In the genomic region with DNA sequence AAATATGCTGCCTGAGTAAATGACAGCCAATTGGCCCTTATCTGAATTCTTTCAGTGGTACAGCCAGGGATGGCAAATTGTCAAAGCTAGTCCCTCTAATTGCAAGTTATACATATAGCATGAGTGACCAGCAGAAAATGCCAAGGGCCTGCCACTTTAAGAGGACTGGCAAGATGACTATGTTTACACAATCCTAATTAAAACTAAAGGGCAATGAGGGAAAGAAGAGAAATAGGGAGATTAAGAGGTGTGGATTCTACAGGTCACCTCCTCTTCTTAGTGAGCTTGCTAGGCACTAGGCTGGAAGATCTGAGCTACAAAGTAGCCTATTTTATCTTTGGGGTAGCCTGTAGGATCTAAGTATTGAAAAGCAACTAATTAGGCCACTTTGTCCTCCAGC, we compare ENCODE assay signal across 18 cellular contexts. TPM values are rescaled to one million over a fixed set of nuclear protein-coding genes. Genes with fewer than 3 reads are reported as not detected.
A peak's percentile ranks its signal among the peaks of the same experiment; 100 is the strongest.
DNase-seq lines count a peak whose midpoint lies in the region; ATAC-seq, FAIRE-seq and TF ChIP-seq lines count a peak whose summit lies in the region.
"Had no signal": no experiment of that assay in that cellular context is flagged by ENCODE, and none has a peak within 500 bp of the region (broad histone marks: within the 10 kb centered on the region; RNA-seq: fewer than 3 reads in every experiment).

No MANE protein-coding gene starts in this region.

- no peak overlapping the region for H3K9ac ChIP-seq in BLaER1

- peaks cover 58% of the 10 kb centered on the region for H3K4me1 ChIP-seq in BLaER1
- H3K4me1 ChIP-seq in gastroesophageal sphincter = peaks cover 34 to 59% (median 39%) of the 10 kb centered on the region in 3 donors
- H3K4me1 ChIP-seq in psoas muscle = peaks cover 45% of the 10 kb centered on the region

- FAIRE-seq in GM19239 (lab: Jason Lieb, UNC) = no peak
- FAIRE-seq: H54, HepG2 had no signal

- intact Hi-C loops in psoas muscle (cut with DNase I) = no loop called here

- no peak for TF ChIP-seq CTCF in VCaP (conservative IDR thresholded peaks at IDR 0.05)
- no peak for TF ChIP-seq CTCF in gastroesophageal sphincter (IDR thresholded peaks at IDR 0.05)
- no peak for TF ChIP-seq CTCF in psoas muscle (IDR thresholded peaks at IDR 0.05)

- H3K27ac ChIP-seq in BLaER1 (peak overlapping the region; percentile 45), VCaP (peak overlapping the region; percentile 78), gastroesophageal sphincter (peak overlapping the region; percentile 47 to 87 (median 81)), psoas muscle (peak overlapping the region; percentile 30)
- H3K27ac ChIP-seq: WERI-Rb-1 had no signal

- H3K9me3 ChIP-seq in BLaER1 (no peaks in the 10 kb centered on the region), gastroesophageal sphincter (no peaks in the 10 kb centered on the region), psoas muscle (no peaks in the 10 kb centered on the region)
- H3K9me3 ChIP-seq: left lung had no signal

- no peak for DNase-seq in psoas muscle
- no peak for DNase-seq in stimulated activated naive CD8-positive, alpha-beta T cell treated with anti-CD3 and anti-CD28 coated beads, Interleukin-15, Interleukin-2, amounts not matched to agents 100 U/mL and 50 U/mL, for 24 hours
- DNase-seq in NCI-H82 (lab: John Stamatoyannopoulos, UW) = no peak
- no peak for DNase-seq in SW480 (ENCODE audit: low spot score)
- no peak for DNase-seq in GM19239 (ENCODE audit: insufficient read length, low spot score)
- DNase-seq: activated CD8-positive, alpha-beta T cell treated with anti-CD3 and anti-CD28 coated beads, Interleukin-2, amount 10 ng/mL, durations not matched to agents 7 days and 5 days; anterior cingulate cortex; GF-D8; left lung; NCI-H2081 treated with DMSO at 0.1 percent for 48 hours; NCI-H526 treated with DMSO at 0.1 percent for 48 hours; WERI-Rb-1 had no signal

- ATAC-seq in gastroesophageal sphincter (no peak), psoas muscle (no peak)
- ATAC-seq in stimulated activated naive CD8-positive, alpha-beta T cell treated with anti-CD3 and anti-CD28 coated beads, Interleukin-15, Interleukin-2, amounts not matched to agents 100 U/mL and 50 U/mL, for 24 hours = no peak
- ATAC-seq: activated CD8-positive, alpha-beta T cell treated with anti-CD3 and anti-CD28 coated beads, Interleukin-2, amount 10 ng/mL, durations not matched to agents 7 days and 5 days; HepG2; left lung; sciatic nerve had no signal

- peaks cover 46% of the 10 kb centered on the region for H4K20me1 ChIP-seq in BLaER1

- H3K36me3 ChIP-seq in BLaER1 (peaks cover 59% of the 10 kb centered on the region), gastroesophageal sphincter (peaks cover 0 to 16% of the 10 kb centered on the region in 2 donors), psoas muscle (ENCODE audit: insufficient read depth in 1 of 2, low read depth in 1 of 2) (peaks cover 5 to 11% of the 10 kb centered on the region in 2 donors)

- H3K27me3 ChIP-seq in BLaER1 (no peaks in the 10 kb centered on the region), gastroesophageal sphincter (no peaks in the 10 kb centered on the region), psoas muscle (ENCODE audit: insufficient read depth in 3 of 3, low read length in 2 of 3) (no peaks in the 10 kb centered on the region)
- H3K27me3 ChIP-seq: left lung had no signal

- TF ChIP-seq POLR2A in gastroesophageal sphincter (IDR thresholded peaks at IDR 0.05) = no peak

- peak overlapping the region; percentile 7; the same call in 1 of the 2 replicates for H3K4me2 ChIP-seq in BLaER1

- H3K4me3 ChIP-seq in BLaER1 = no peak overlapping the region
- H3K4me3 ChIP-seq in gastroesophageal sphincter = no peak overlapping the region
- no peak overlapping the region for H3K4me3 ChIP-seq in psoas muscle
- H3K4me3 ChIP-seq: left lung had no signal

- no peak for TF ChIP-seq EP300 in gastroesophageal sphincter (IDR thresholded peaks at IDR 0.05)

RNA-seq across cellular contexts. Expression of a gene that starts 13.5 kb away (rescaled TPM):
- 100 to 1,000 TPM; 235 to 370 (median 290) TPM for total RNA-seq in gastroesophageal sphincter
- 100 to 1,000 TPM in 3 of 4 donors, 10 to 100 TPM in 1; 100.0 to 130 (median 111) TPM for total RNA-seq in psoas muscle
- polyA plus RNA-seq in psoas muscle = 100 to 1,000 TPM in 1 of 3 donors, 10 to 100 TPM in 2; 68.9 to 102 (median 92.8) TPM

RNA-seq across cellular contexts. Expression of a gene that starts 13.8 kb away (rescaled TPM):
- 10 to 100 TPM in 2 of 4 donors, 1 to 10 TPM in 2; 6.4 to 18.4 (median 10.7) TPM for total RNA-seq in gastroesophageal sphincter
- total RNA-seq in psoas muscle = 1 to 10 TPM; 4.9 to 5.9 (median 5.4) TPM
- 10 to 100 TPM in 1 of 3 donors, 1 to 10 TPM in 2; 4.0 to 10.4 (median 7.0) TPM for polyA plus RNA-seq in psoas muscle

RNA-seq across cellular contexts. Expression of a gene that starts 36.2 kb away (rescaled TPM):
- total RNA-seq in gastroesophageal sphincter (100 to 1,000 TPM in 1 of 4 donors, 10 to 100 TPM in 3; 87.1 to 103 (median 98.2) TPM), psoas muscle (10 to 100 TPM; 74.9 to 91.2 (median 80.4) TPM)
- 100 to 1,000 TPM; 101 to 223 (median 141) TPM for polyA plus RNA-seq in psoas muscle

RNA-seq across cellular contexts. Expression of a gene that starts 38.9 kb away (rescaled TPM):
- total RNA-seq in gastroesophageal sphincter = not detected
- total RNA-seq in psoas muscle = not detected
- not detected for polyA plus RNA-seq in psoas muscle
- total RNA-seq: activated CD8-positive, alpha-beta T cell treated with anti-CD3 and anti-CD28 coated beads, Interleukin-2, amount 10 ng/mL, durations not matched to agents 7 days and 5 days; HepG2; left lung; sciatic nerve had no signal
- polyA plus RNA-seq: HepG2 had no signal

RNA-seq across cellular contexts. Expression of a gene that starts 45.6 kb away (rescaled TPM):
- total RNA-seq in gastroesophageal sphincter (10 to 100 TPM; 37.0 to 55.6 (median 39.1) TPM), psoas muscle (10 to 100 TPM; 32.7 to 45.7 (median 37.1) TPM)
- polyA plus RNA-seq in psoas muscle = 10 to 100 TPM; 33.0 to 49.2 (median 43.0) TPM

Comparison
In these comparisons a context has a peak if more than half of its experiments do, and no peak if none do; other contexts are left out.
1. H3K27ac ChIP-seq: peak in every context shown above with its lines; median percentile 81 in gastroesophageal sphincter; 78 in VCaP; 45 in BLaER1; 30 in psoas muscle.